Comparison of ENCODE assay signal across 20 cellular contexts in the genomic region with DNA sequence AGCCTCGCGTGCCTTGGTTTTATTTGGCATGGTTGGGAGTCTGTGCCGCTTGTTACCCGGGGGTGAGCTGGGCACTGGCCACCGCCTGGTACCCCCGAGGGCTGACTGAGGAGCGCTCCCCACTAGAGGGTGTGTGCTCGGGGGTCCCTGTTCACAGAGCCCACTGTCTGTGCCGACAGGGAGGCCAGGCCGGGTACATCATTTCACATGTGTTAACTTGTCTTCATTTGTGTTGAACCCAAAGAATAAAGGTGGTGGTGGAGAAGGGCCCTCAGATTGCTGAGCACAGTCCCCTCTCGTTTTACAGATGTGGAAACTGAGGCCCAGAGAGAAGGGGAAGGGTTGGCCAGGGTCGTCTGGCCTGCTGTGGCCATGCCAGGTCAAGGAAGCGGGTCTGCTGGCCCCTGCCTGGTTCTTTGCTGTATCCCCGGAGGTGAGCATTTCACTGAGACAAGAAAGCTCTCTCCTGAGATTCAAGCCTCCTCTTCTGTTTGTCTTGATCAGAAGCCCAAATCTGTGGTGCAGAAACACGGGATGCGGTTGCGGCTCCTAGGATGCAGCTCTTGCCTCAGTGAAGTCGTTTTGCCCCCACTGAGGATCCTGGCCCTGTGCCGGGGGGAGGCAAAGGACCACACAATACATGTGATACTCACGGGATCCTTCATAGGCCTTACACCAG.
DNase-seq lines count a peak whose midpoint lies in the region; ATAC-seq and TF ChIP-seq lines count a peak whose summit lies in the region.
"Had no signal": no experiment of that assay in that cellular context is flagged by ENCODE, and none has a peak within 500 bp of the region (broad histone marks: within the 10 kb centered on the region; RNA-seq: fewer than 3 reads in every experiment).

No MANE protein-coding gene starts in this region.

- no peak overlapping the region for H3K23ac ChIP-seq in neuronal stem cell (ENCODE audit: low read depth, low read length, poor library complexity)

- peak; percentile 19 to 38 for ATAC-seq in right cardiac atrium
- no peak for ATAC-seq in Right ventricle myocardium inferior
- peak; percentile 14 for ATAC-seq in upper lobe of right lung
- no peak for ATAC-seq in HG02642 (IDR thresholded peaks at IDR 0.05; ENCODE audit: poor library complexity, unreplicated experiment)
- ATAC-seq: CD8-positive, alpha-beta T cell; GM12878; HCT116; HepG2 had no signal

- H2AK5ac ChIP-seq in neuronal stem cell (ENCODE audit: low read depth, low read length): no peak overlapping the region

- H3K27ac ChIP-seq in right cardiac atrium (ENCODE audit: low read length) (no peak overlapping the region), neuronal stem cell (replicated peaks; ENCODE audit: low read length) (no peak overlapping the region), upper lobe of right lung (no peak overlapping the region)

- H3K4me2 ChIP-seq in neuronal stem cell (ENCODE audit: insufficient read depth, low read length, poor library complexity, severe bottlenecking): no peak overlapping the region

- H3K36me3 ChIP-seq in neuronal stem cell (replicated peaks in 1 of 2; ENCODE audit: control insufficient read depth in 2 of 2, insufficient read depth in 2 of 2, low read length in 2 of 2) (peaks cover 13 to 45% of the 10 kb centered on the region in 2 donors), upper lobe of right lung (no peaks in the 10 kb centered on the region)

- no peak overlapping the region for H2BK5ac ChIP-seq in neuronal stem cell (ENCODE audit: low read length)

- peak overlapping the region; percentile 7 for H3K9ac ChIP-seq in neuronal stem cell (ENCODE audit: low read depth, low read length, poor library complexity)
- H3K9ac ChIP-seq: BLaER1 treated with 17β-estradiol and CSF1 and Interleukin-3, amounts not matched to agents 10 nM and 100 nM had no signal

- H3K4ac ChIP-seq in neuronal stem cell (ENCODE audit: low read length): no peak overlapping the region

- H2AFZ ChIP-seq in neuronal stem cell (ENCODE audit: low read length): no peak overlapping the region

- H2BK12ac ChIP-seq in neuronal stem cell (ENCODE audit: low read length): no peak overlapping the region

- H3K4me1 ChIP-seq in right cardiac atrium (ENCODE audit: control insufficient read depth, insufficient read depth, low read length) (no peaks in the 10 kb centered on the region), neuronal stem cell (ENCODE audit: control insufficient read depth in 2 of 2, insufficient read depth in 1 of 2, low read depth in 1 of 2, low read length in 2 of 2) (no peaks in the 10 kb centered on the region), upper lobe of right lung (no peaks in the 10 kb centered on the region)

- no peak overlapping the region for H2BK15ac ChIP-seq in neuronal stem cell (ENCODE audit: low read length)

- no peak overlapping the region for H4K91ac ChIP-seq in neuronal stem cell (ENCODE audit: low read depth, low read length, poor library complexity)

- H3K79me1 ChIP-seq in neuronal stem cell (ENCODE audit: low read depth, low read length): no peaks in the 10 kb centered on the region

- H4K8ac ChIP-seq in neuronal stem cell (ENCODE audit: low read depth, low read length): peak overlapping the region; percentile 43

- H2BK120ac ChIP-seq in neuronal stem cell (ENCODE audit: low read depth, low read length): no peak overlapping the region

- no peak overlapping the region for H3K14ac ChIP-seq in neuronal stem cell (ENCODE audit: low read length)

- H3K9me3 ChIP-seq in right cardiac atrium (ENCODE audit: control insufficient read depth, low read length) (no peaks in the 10 kb centered on the region), neuronal stem cell (replicated peaks in 1 of 2; ENCODE audit: control insufficient read depth in 2 of 2, insufficient read depth in 1 of 2, low read depth in 1 of 2, low read length in 2 of 2) (peaks cover 11 to 20% of the 10 kb centered on the region in 2 donors), upper lobe of right lung (peaks cover 7% of the 10 kb centered on the region)

- TF ChIP-seq CTCF in upper lobe of right lung (IDR thresholded peaks at IDR 0.05): no peak

- peak in 1 of 3 donors; percentile 34 for DNase-seq in right cardiac atrium
- DNase-seq in Right ventricle myocardium inferior (ENCODE audit: missing footprints): no peak
- DNase-seq in fibroblast of gingiva (ENCODE audit: low read depth): peak; percentile 47
- DNase-seq in neuronal stem cell (ENCODE audit: low spot score): no peak
- DNase-seq in upper lobe of right lung: no peak
- DNase-seq in iPS-NIHi7 (ENCODE audit: extremely low spot score): no peak
- no peak for DNase-seq in NCI-H187 (lab: John Stamatoyannopoulos, UW)
- DNase-seq: 8988T; CD8-positive, alpha-beta T cell; DMS 273 treated with DMSO at 0.1 percent for 48 hours; DMS53; DND-41; EL; GOT3; H7 had no signal

- 79% methylated on average over 20 of the region's 20 CpGs for WGBS in right cardiac atrium
- WGBS in neuronal stem cell (ENCODE audit: extremely low coverage in 2 of 2, insufficient read length in 2 of 2, insufficient replicate concordance in 1 of 2), 2 donors: no CpG with 5 or more reads among the region's 20 CpGs

- H3K4me3 ChIP-seq in right cardiac atrium (ENCODE audit: low read length): no peak overlapping the region
- H3K4me3 ChIP-seq in neuronal stem cell (ENCODE audit: low read length in 2 of 2): no peak overlapping the region
- H3K4me3 ChIP-seq in upper lobe of right lung: no peak overlapping the region
- H3K4me3 ChIP-seq: BLaER1 treated with 17β-estradiol and CSF1 and Interleukin-3, amounts not matched to agents 10 nM and 100 nM; GM12878 had no signal

- intact Hi-C loops in right cardiac atrium (cut with DNase I) (no loop called here), Right ventricle myocardium inferior (cut with DNase I) (no loop called here), upper lobe of right lung (cut with DNase I) (no loop called here)

- H3K27me3 ChIP-seq in right cardiac atrium (ENCODE audit: control insufficient read depth, insufficient read depth): no peaks in the 10 kb centered on the region
- H3K27me3 ChIP-seq in neuronal stem cell (ENCODE audit: control insufficient read depth in 3 of 3, insufficient read depth in 3 of 3, low read depth in 1 of 3, low read length in 3 of 3): no peaks in the 10 kb centered on the region
- peaks cover 7% of the 10 kb centered on the region for H3K27me3 ChIP-seq in upper lobe of right lung

- no peak overlapping the region for H3K18ac ChIP-seq in neuronal stem cell (ENCODE audit: low read length)

Comparison
In these comparisons a context has a peak if more than half of its experiments do, and no peak if none do; other contexts are left out.
1. ATAC-seq: peak in right cardiac atrium (2 of 2) and upper lobe of right lung (single experiment); none in Right ventricle myocardium inferior (single experiment) and HG02642 (single experiment).